ENCODE assay signal across 34 cellular contexts in the genomic region with DNA sequence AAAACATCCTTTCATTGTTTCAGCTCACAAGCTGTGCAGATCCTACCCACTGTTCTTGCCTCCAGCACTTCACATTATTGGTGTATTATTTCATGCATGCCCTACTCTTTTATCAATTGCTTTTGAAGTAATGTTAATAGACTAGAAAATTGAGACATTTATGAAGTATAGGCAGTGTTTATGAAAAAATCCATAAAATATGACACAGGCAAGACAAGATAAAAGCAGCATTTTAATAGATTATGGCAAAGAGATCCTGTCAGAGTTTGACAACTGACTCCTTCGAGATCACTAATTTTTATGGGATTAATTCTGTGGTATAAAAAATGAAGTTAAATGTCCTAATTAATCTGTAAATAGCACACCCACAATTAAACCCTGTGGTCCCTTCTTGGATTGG.
DNase-seq lines count a peak whose midpoint lies in the region; ATAC-seq and TF ChIP-seq lines count a peak whose summit lies in the region.
"Had no signal": no experiment of that assay in that cellular context is flagged by ENCODE, and none has a peak within 500 bp of the region (broad histone marks: within the 10 kb centered on the region; RNA-seq: fewer than 3 reads in every experiment).

No MANE protein-coding gene starts in this region.

- no peaks in the 10 kb centered on the region for H3K9me2 ChIP-seq in neural cell (ENCODE audit: insufficient read depth, low read length)

- H3K4me3 ChIP-seq in neural cell (ENCODE audit: low read length) = no peak overlapping the region
- H3K4me3 ChIP-seq: A549; BLaER1; BLaER1 treated with 17β-estradiol and CSF1 and Interleukin-3, amounts not matched to agents 10 nM and 100 nM had no signal

- no peaks in the 10 kb centered on the region for H3K27me3 ChIP-seq in neural cell (ENCODE audit: insufficient read depth, low read depth, low read length)
- H3K27me3 ChIP-seq: BE2C; BLaER1; BLaER1 treated with 17β-estradiol and CSF1 and Interleukin-3, amounts not matched to agents 10 nM and 100 nM had no signal

- H3K27ac ChIP-seq in neural cell (ENCODE audit: low read length) = no peak overlapping the region
- H3K27ac ChIP-seq: 22Rv1; A549; BLaER1; BLaER1 treated with 17β-estradiol and CSF1 and Interleukin-3, amounts not matched to agents 10 nM and 100 nM; C4-2B had no signal

- H3K4me1 Mint-ChIP-seq in mesothelial cell of epicardium = peaks cover 46% of the 10 kb centered on the region
- H3K4me1 Mint-ChIP-seq: B cell; CD14-positive monocyte; CD4-positive, alpha-beta memory T cell; CD4-positive, CD25-positive, alpha-beta regulatory T cell; CD8-positive, alpha-beta memory T cell had no signal

- no peak overlapping the region for H3K9ac ChIP-seq in neural cell (ENCODE audit: low read length)
- H3K9ac ChIP-seq: BLaER1; BLaER1 treated with 17β-estradiol and CSF1 and Interleukin-3, amounts not matched to agents 10 nM and 100 nM had no signal

- no peak overlapping the region for H3K4me2 ChIP-seq in neural cell (ENCODE audit: low read length)
- H3K4me2 ChIP-seq: A549; BLaER1; BLaER1 treated with 17β-estradiol and CSF1 and Interleukin-3, amounts not matched to agents 10 nM and 100 nM had no signal

- peak; percentile 95 for TF ChIP-seq EP300 in neural cell (conservative IDR thresholded peaks at IDR 0.05; ENCODE audit: poor library complexity, severe bottlenecking)

- no peak overlapping the region for H3K4me3 Mint-ChIP-seq in mesothelial cell of epicardium
- H3K4me3 Mint-ChIP-seq: B cell; CD14-positive monocyte; CD4-positive, alpha-beta memory T cell; CD4-positive, alpha-beta T cell; CD4-positive, CD25-positive, alpha-beta regulatory T cell; CD8-positive, alpha-beta memory T cell; CD8-positive, alpha-beta T cell had no signal

- no peaks in the 10 kb centered on the region for H4K20me1 ChIP-seq in neural cell (ENCODE audit: insufficient read depth)
- H4K20me1 ChIP-seq: BLaER1; BLaER1 treated with 17β-estradiol and CSF1 and Interleukin-3, amounts not matched to agents 10 nM and 100 nM had no signal

- no peak for TF ChIP-seq RAD21 in neural cell (conservative IDR thresholded peaks at IDR 0.05)

- H3K9me3 ChIP-seq in neural cell (ENCODE audit: low read length) = no peaks in the 10 kb centered on the region
- H3K9me3 ChIP-seq: A549, BE2C, BLaER1, Caco-2 had no signal

- no peaks in the 10 kb centered on the region for H3K36me3 Mint-ChIP-seq in mesothelial cell of epicardium
- H3K36me3 Mint-ChIP-seq: CD14-positive monocyte; CD4-positive, alpha-beta memory T cell; CD4-positive, CD25-positive, alpha-beta regulatory T cell; CD8-positive, alpha-beta memory T cell; CD8-positive, alpha-beta T cell had no signal

- ATAC-seq in HG03135 (IDR thresholded peaks at IDR 0.05; ENCODE audit: unreplicated experiment) = no peak
- ATAC-seq: A549; CD8-positive, alpha-beta T cell had no signal

- no peaks in the 10 kb centered on the region for H3K27me3 Mint-ChIP-seq in mesothelial cell of epicardium (ENCODE audit: low read depth)
- H3K27me3 Mint-ChIP-seq: B cell; CD4-positive, alpha-beta memory T cell; CD4-positive, alpha-beta T cell; CD4-positive, CD25-positive, alpha-beta regulatory T cell had no signal

- H3F3A ChIP-seq in neural cell (ENCODE audit: insufficient read depth, low read length, poor library complexity, severe bottlenecking) = no peaks in the 10 kb centered on the region

- TF ChIP-seq CTCF in mesothelial cell of epicardium (IDR thresholded peaks at IDR 0.05; ENCODE audit: unreplicated experiment) = no peak
- TF ChIP-seq CTCF in neural cell (IDR thresholded peaks at IDR 0.05; ENCODE audit: poor library complexity, severe bottlenecking) = no peak

- DNase-seq in NCI-H1417 (lab: John Stamatoyannopoulos, UW) (peak in 2 of 3 experiments; percentile 3 to 54), NCI-H1417 treated with DMSO at 0.1 percent for 48 hours (lab: John Stamatoyannopoulos, UW) (no peak), NCI-H69 (lab: John Stamatoyannopoulos, UW) (peak; percentile 75), mesothelial cell of epicardium (ENCODE audit: low spot score in 2 of 2, unreplicated experiment in 2 of 2) (no peak), DMS153 (lab: John Stamatoyannopoulos, UW) (no peak), NCI-H2081 treated with DMSO at 0.1 percent for 48 hours (lab: John Stamatoyannopoulos, UW) (no peak)
- DNase-seq: 8988T; ACHN; AML-193; BE2C; C1 segment of cervical spinal cord; Caco-2; Calu3; CD4-positive, alpha-beta memory T cell; CD4-positive, alpha-beta T cell; CD4-positive, CD25-positive, alpha-beta regulatory T cell; CD8-positive, alpha-beta memory T cell; CD8-positive, alpha-beta T cell; COR-L47; DMS 273 treated with DMSO at 0.1 percent for 48 hours; DMS53; DMS79; DMS79 treated with DMSO at 0.1 percent for 48 hours; DND-41; EL had no signal

- H3K27ac Mint-ChIP-seq in mesothelial cell of epicardium = peak overlapping the region; percentile 32
- H3K27ac Mint-ChIP-seq: B cell; CD14-positive monocyte; CD4-positive, alpha-beta memory T cell; CD4-positive, alpha-beta T cell; CD4-positive, CD25-positive, alpha-beta regulatory T cell; CD8-positive, alpha-beta memory T cell; CD8-positive, alpha-beta T cell had no signal

- no peak overlapping the region for H2AFZ ChIP-seq in neural cell (ENCODE audit: low read depth, low read length)

- H3K79me2 ChIP-seq in neural cell (replicated peaks; ENCODE audit: insufficient read depth, low read length) = no peaks in the 10 kb centered on the region

- H3K9me3 Mint-ChIP-seq in mesothelial cell of epicardium = no peaks in the 10 kb centered on the region
- H3K9me3 Mint-ChIP-seq: CD4-positive, alpha-beta memory T cell; CD4-positive, alpha-beta T cell; CD4-positive, CD25-positive, alpha-beta regulatory T cell; CD8-positive, alpha-beta T cell had no signal

- H3K36me3 ChIP-seq in neural cell (ENCODE audit: insufficient read depth, low read length) = no peaks in the 10 kb centered on the region
- H3K36me3 ChIP-seq: BLaER1 had no signal

TF ChIP-seq in neural cell, 6 proteins besides CTCF, POLR2A, EP300 and RAD21:
- TF ChIP-seq SMC3 (conservative IDR thresholded peaks at IDR 0.05; ENCODE audit: poor library complexity) (no peak), POLR2AphosphoS5 (IDR thresholded peaks at IDR 0.05) (peak; percentile 94)

Comparison
In these comparisons a context has a peak if more than half of its experiments do, and no peak if none do; other contexts are left out.
1. DNase-seq: peak in NCI-H1417 (2 of 3) and NCI-H69 (single experiment); none in NCI-H1417 treated with DMSO at 0.1 percent for 48 hours (single experiment), mesothelial cell of epicardium (0 of 2), DMS153 (single experiment) and NCI-H2081 treated with DMSO at 0.1 percent for 48 hours (single experiment).